1 cellular context compared by ENCODE assay signal in genomic region chr2:98480598-98480997, GRCh38.
TF ChIP-seq lines count a peak whose summit lies in the region.

No MANE protein-coding gene starts in this region.

TF ChIP-seq in GM12878, 131 proteins besides CTCF, POLR2A, EP300 and RAD21:
- TF ChIP-seq E2F8 (IDR thresholded peaks at IDR 0.05; ENCODE audit: low read depth, partially characterized antibody) (no peak), BMI1 (IDR thresholded peaks at IDR 0.05; ENCODE audit: borderline replicate concordance) (no peak), POU2F2 (IDR thresholded peaks at IDR 0.05; ENCODE audit: borderline replicate concordance, low read depth, low read length) (no peak), CBFB (IDR thresholded peaks at IDR 0.05; ENCODE audit: low read depth) (no peak), E2F4 (IDR thresholded peaks at IDR 0.05; ENCODE audit: low read depth, low read length) (no peak)
